In the genomic region with DNA sequence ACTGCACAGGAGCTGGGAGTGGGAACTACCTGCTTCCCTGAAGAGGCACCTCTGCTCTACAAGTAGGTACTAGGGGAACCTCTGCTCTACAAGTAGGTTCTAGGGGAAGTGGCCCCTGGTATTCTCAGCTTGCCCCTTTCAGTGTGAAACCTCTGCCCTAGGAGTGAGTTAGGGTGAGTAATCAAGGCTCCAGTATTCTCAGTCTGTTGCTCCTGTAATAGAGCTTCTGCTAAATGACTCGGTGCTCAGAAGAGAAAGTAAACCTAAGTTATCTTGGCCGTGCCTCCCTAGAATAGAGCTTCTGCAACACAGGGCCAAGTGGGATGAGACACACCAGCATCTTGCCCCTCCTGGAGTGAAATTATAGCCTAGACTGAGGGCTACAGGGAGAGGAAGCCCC, we compare ENCODE assay signal across 13 cellular contexts. TPM values are rescaled to one million over a fixed set of nuclear protein-coding genes. Genes with fewer than 3 reads are reported as not detected.
DNase-seq lines count a peak whose midpoint lies in the region; ATAC-seq, FAIRE-seq and TF ChIP-seq lines count a peak whose summit lies in the region.
"Had no signal": no experiment of that assay in that cellular context is flagged by ENCODE, and none has a peak within 500 bp of the region (broad histone marks: within the 10 kb centered on the region; RNA-seq: fewer than 3 reads in every experiment).

No MANE protein-coding gene starts in this region.

- TF ChIP-seq EP300 in GM12878 (IDR thresholded peaks at IDR 0.05; ENCODE audit: borderline replicate concordance in 1 of 2, control insufficient read depth in 1 of 2, low read depth in 2 of 2, low read length in 2 of 2) (no peak), stomach (IDR thresholded peaks at IDR 0.05) (no peak)

- peak overlapping the region; percentile 65 for H3K4me2 ChIP-seq in GM12878 (ENCODE audit: control insufficient read depth, insufficient read depth)

- no peak overlapping the region for H3K4me3 ChIP-seq in GM12878
- no peak overlapping the region for H3K4me3 ChIP-seq in stomach

- no peak overlapping the region for H3K4me3 Mint-ChIP-seq in activated CD4-positive, alpha-beta memory T cell treated with anti-CD3 and anti-CD28 coated beads, Interleukin-2, amount 10 ng/mL, durations not matched to agents 7 days and 5 days
- no peak overlapping the region for H3K4me3 Mint-ChIP-seq in activated CD4-positive, alpha-beta memory T cell treated with anti-CD3 and anti-CD28 coated beads for 36 hours
- H3K4me3 Mint-ChIP-seq in stimulated activated memory B cell treated with anti-CD40 and anti-IgM and Interleukin-4, amounts not matched to agents 10 μg/mL and 1 μg/mL and 100 μg/mL, for 72 hours = peak overlapping the region; percentile 26

- no peaks in the 10 kb centered on the region for H3K36me3 Mint-ChIP-seq in activated CD4-positive, alpha-beta memory T cell treated with anti-CD3 and anti-CD28 coated beads, Interleukin-2, amount 10 ng/mL, durations not matched to agents 7 days and 5 days (ENCODE audit: low read depth)
- peaks cover 4% of the 10 kb centered on the region for H3K36me3 Mint-ChIP-seq in activated CD4-positive, alpha-beta memory T cell treated with anti-CD3 and anti-CD28 coated beads for 36 hours
- H3K36me3 Mint-ChIP-seq in stimulated activated memory B cell treated with anti-CD40 and anti-IgM and Interleukin-4, amounts not matched to agents 10 μg/mL and 1 μg/mL and 100 μg/mL, for 72 hours = peaks cover 14% of the 10 kb centered on the region

- POLR2A ChIA-PET in activated CD4-positive, alpha-beta memory T cell treated with anti-CD3 and anti-CD28 coated beads, Interleukin-2, amount 10 ng/mL, durations not matched to agents 7 days and 5 days (lab: Charles Lee) = interaction anchor here (1.1 kb wide), 1 partner anchor 9 kb away, joined by 3 read pairs; no protein-coding TSS in a partner anchor
- POLR2A ChIA-PET in activated CD4-positive, alpha-beta memory T cell treated with anti-CD3 and anti-CD28 coated beads for 36 hours (lab: Charles Lee) = no interaction called here
- POLR2A ChIA-PET in GM12878 (lab: Charles Lee) = interaction anchor here (1.1 to 8.5 kb wide), 6 partner anchors 13 to 34 kb away, joined by 3 to 174 read pairs (median 6); partner anchors contain the start of genes DEPP1 and RASSF4

- TF ChIP-seq RAD21 in GM12878 (IDR thresholded peaks at IDR 0.05; ENCODE audit: insufficient read depth, low read depth, low read length) = no peak

- H3K27me3 Mint-ChIP-seq in activated CD4-positive, alpha-beta memory T cell treated with anti-CD3 and anti-CD28 coated beads, Interleukin-2, amount 10 ng/mL, durations not matched to agents 7 days and 5 days = peaks cover 21% of the 10 kb centered on the region
- H3K27me3 Mint-ChIP-seq in activated CD4-positive, alpha-beta memory T cell treated with anti-CD3 and anti-CD28 coated beads for 36 hours = peaks cover 9% of the 10 kb centered on the region
- no peaks in the 10 kb centered on the region for H3K27me3 Mint-ChIP-seq in stimulated activated memory B cell treated with anti-CD40 and anti-IgM and Interleukin-4, amounts not matched to agents 10 μg/mL and 1 μg/mL and 100 μg/mL, for 72 hours

- RAD21 ChIA-PET in GM12878 (lab: Charles Lee; ENCODE audit: unreplicated experiment) = interaction anchor here (0.9 to 7.5 kb wide), 9 partner anchors 12 to 34 kb away, joined by 3 to 60 read pairs (median 16); partner anchors contain the start of gene RASSF4

- peaks cover 9% of the 10 kb centered on the region for H3K9me3 Mint-ChIP-seq in activated CD4-positive, alpha-beta memory T cell treated with anti-CD3 and anti-CD28 coated beads, Interleukin-2, amount 10 ng/mL, durations not matched to agents 7 days and 5 days
- H3K9me3 Mint-ChIP-seq in activated CD4-positive, alpha-beta memory T cell treated with anti-CD3 and anti-CD28 coated beads for 36 hours = peaks cover 19% of the 10 kb centered on the region
- H3K9me3 Mint-ChIP-seq in stimulated activated memory B cell treated with anti-CD40 and anti-IgM and Interleukin-4, amounts not matched to agents 10 μg/mL and 1 μg/mL and 100 μg/mL, for 72 hours = peaks cover 14% of the 10 kb centered on the region

- BruUV-seq in GM12878 (replicated peaks; lab: Mats Ljungman, UMichigan) = no TSS peak

- CTCF ChIA-PET in activated CD4-positive, alpha-beta memory T cell treated with anti-CD3 and anti-CD28 coated beads, Interleukin-2, amount 10 ng/mL, durations not matched to agents 7 days and 5 days (lab: Charles Lee) = interaction anchor here (1.6 kb wide), 1 partner anchor 13 kb away, joined by 5 read pairs; no protein-coding TSS in a partner anchor
- CTCF ChIA-PET in activated CD4-positive, alpha-beta memory T cell treated with anti-CD3 and anti-CD28 coated beads for 36 hours (lab: Charles Lee) = interaction anchor here (0.7 to 2.8 kb wide), 2 partner anchors 14 to 174 kb away, joined by 3 to 12 read pairs; no protein-coding TSS in a partner anchor
- CTCF ChIA-PET in GM12878 (lab: Yijun Ruan, JAX) = interaction anchor here (0.7 to 6.8 kb wide), 11 partner anchors 8 to 55 kb away, joined by 3 to 80 read pairs (median 5); partner anchors contain the start of genes DEPP1 and RASSF4

- H3K9me3 ChIP-seq in GM12878 (replicated peaks; ENCODE audit: control insufficient read depth, insufficient read depth, low read length) (peaks cover 13% of the 10 kb centered on the region), stomach (peaks cover 0 to 10% (median 0%) of the 10 kb centered on the region in 4 donors)

- peaks cover 51% of the 10 kb centered on the region for H3K4me1 ChIP-seq in GM12878 (ENCODE audit: control insufficient read depth, insufficient read depth, low read length)
- peaks cover 10 to 16% (median 13%) of the 10 kb centered on the region in 4 donors for H3K4me1 ChIP-seq in stomach
- H3K4me1 ChIP-seq: parathyroid adenoma had no signal

- intact Hi-C loops in activated CD4-positive, alpha-beta memory T cell treated with anti-CD3 and anti-CD28 coated beads for 36 hours (cut with micrococcal nuclease) = no loop called here
- intact Hi-C loops in GM12878 (cut with micrococcal nuclease; ENCODE audit: unreplicated experiment) (loop anchor here (2.0 kb wide), 1 partner anchor 21 kb away; no protein-coding TSS in a partner anchor), stomach (cut with DNase I; ENCODE audit: low total_unique reads) (no loop called here)

- H3K36me3 ChIP-seq in GM12878 (ENCODE audit: control insufficient read depth in 2 of 2, insufficient read depth in 2 of 2, low read length in 1 of 2) (no peaks in the 10 kb centered on the region), stomach (no peaks in the 10 kb centered on the region)

- TF ChIP-seq POLR2A in GM12878 (IDR thresholded peaks at IDR 0.05; ENCODE audit: low read depth, low read length) (no peak), stomach (IDR thresholded peaks at IDR 0.05) (no peak)

- SMC1A ChIA-PET in GM12878 (lab: Charles Lee; ENCODE audit: uncharacterized antibody, unreplicated experiment) = interaction anchor here (0.8 to 8.4 kb wide), 7 partner anchors 8 to 33 kb away, joined by 5 to 147 read pairs (median 15); partner anchors contain the start of genes DEPP1 and RASSF4

- FAIRE-seq in GM12878 (lab: Jason Lieb, UNC) = peak; percentile 74

- H2AFZ ChIP-seq in GM12878 (ENCODE audit: control insufficient read depth, low read depth, low read length) = peak overlapping the region; percentile 1; the same call in 1 of the 2 replicates
- H2AFZ ChIP-seq: parathyroid adenoma had no signal

- no peaks in the 10 kb centered on the region for H4K20me1 ChIP-seq in GM12878 (ENCODE audit: control insufficient read depth, insufficient read depth)

- 0% methylated on average over 2 of the region's 2 CpGs for WGBS in GM12878 (ENCODE audit: insufficient coverage, insufficient replicate concordance, low lambda C conversion rate, missing lambda C conversion rate)
- 35 to 48% (median 44%) methylated on average over 2 of the region's 2 CpGs for WGBS in stomach, 5 donors

- peak; percentile 1 for DNase-seq in activated CD4-positive, alpha-beta memory T cell treated with anti-CD3 and anti-CD28 coated beads, Interleukin-2, amount 10 ng/mL, durations not matched to agents 7 days and 5 days
- no peak for DNase-seq in activated CD4-positive, alpha-beta memory T cell treated with anti-CD3 and anti-CD28 coated beads for 36 hours
- DNase-seq in GM12878 (ENCODE audit: low read depth, low spot score) (no peak), pons (ENCODE audit: low spot score) (no peak), stomach (no peak)
- no peak for DNase-seq in activated naive CD4-positive, alpha-beta T cell treated with anti-CD3 and anti-CD28 coated beads, Interleukin-2, amount 50 U/mL, for 16 hours
- DNase-seq: amygdala, NCI-H1105 treated with DMSO at 0.1 percent for 48 hours, T-helper 9 cell had no signal

- H3K27ac ChIP-seq in GM12878 (ENCODE audit: control insufficient read depth, insufficient read depth) (peak overlapping the region; percentile 60), stomach (no peak overlapping the region)
- H3K27ac ChIP-seq: parathyroid adenoma had no signal

- ATAC-seq in HG03097 (IDR thresholded peaks at IDR 0.05; ENCODE audit: low FRiP score, unreplicated experiment) (peak; percentile 53), GM12878 (peak; percentile 71)
- peak; percentile 69 for ATAC-seq in stimulated activated memory B cell treated with anti-CD40 and anti-IgM and Interleukin-4, amounts not matched to agents 10 μg/mL and 1 μg/mL and 100 μg/mL, for 72 hours

- H3K9ac ChIP-seq in GM12878 (ENCODE audit: control insufficient read depth, insufficient read depth, low read length) = no peak overlapping the region
- H3K9ac ChIP-seq: parathyroid adenoma had no signal

- no peak overlapping the region for H3K27ac Mint-ChIP-seq in activated CD4-positive, alpha-beta memory T cell treated with anti-CD3 and anti-CD28 coated beads, Interleukin-2, amount 10 ng/mL, durations not matched to agents 7 days and 5 days
- H3K27ac Mint-ChIP-seq in activated CD4-positive, alpha-beta memory T cell treated with anti-CD3 and anti-CD28 coated beads for 36 hours = no peak overlapping the region
- H3K27ac Mint-ChIP-seq in stimulated activated memory B cell treated with anti-CD40 and anti-IgM and Interleukin-4, amounts not matched to agents 10 μg/mL and 1 μg/mL and 100 μg/mL, for 72 hours = peak overlapping the region; percentile 31

- H3K27me3 ChIP-seq in GM12878 (replicated peaks in 1 of 2; ENCODE audit: control insufficient read depth in 2 of 2, insufficient read depth in 2 of 2, low read length in 1 of 2) (no peaks in the 10 kb centered on the region), stomach (no peaks in the 10 kb centered on the region)

- in situ Hi-C loops in GM12878 (cut with MboI) = no loop called here

- no peaks in the 10 kb centered on the region for H3K79me2 ChIP-seq in GM12878 (ENCODE audit: control insufficient read depth, insufficient read depth, low read length)
- H3K79me2 ChIP-seq: parathyroid adenoma had no signal

- no peaks in the 10 kb centered on the region for H3K4me1 Mint-ChIP-seq in activated CD4-positive, alpha-beta memory T cell treated with anti-CD3 and anti-CD28 coated beads, Interleukin-2, amount 10 ng/mL, durations not matched to agents 7 days and 5 days
- no peaks in the 10 kb centered on the region for H3K4me1 Mint-ChIP-seq in activated CD4-positive, alpha-beta memory T cell treated with anti-CD3 and anti-CD28 coated beads for 36 hours (ENCODE audit: low read depth)
- H3K4me1 Mint-ChIP-seq in stimulated activated memory B cell treated with anti-CD40 and anti-IgM and Interleukin-4, amounts not matched to agents 10 μg/mL and 1 μg/mL and 100 μg/mL, for 72 hours = peaks cover 48% of the 10 kb centered on the region

- TF ChIP-seq CTCF in GM12878 (IDR thresholded peaks at IDR 0.05 in 2 of 3, conservative IDR thresholded peaks at IDR 0.05 in 1 of 3; ENCODE audit: control insufficient read depth in 2 of 3, extremely low read depth in 1 of 3, insufficient read depth in 1 of 3, low read depth in 3 of 3, low read length in 3 of 3) (no peak), stomach (IDR thresholded peaks at IDR 0.05) (no peak)

RNA-seq across cellular contexts. Expression of gene RASSF4, which starts 13.4 kb away (rescaled TPM):
- 1 to 10 TPM in 1 of 2 experiments, under 1 TPM in 1; 0.50 to 1.2 TPM for total RNA-seq in activated CD4-positive, alpha-beta memory T cell treated with anti-CD3 and anti-CD28 coated beads, Interleukin-2, amount 10 ng/mL, durations not matched to agents 7 days and 5 days
- total RNA-seq in activated CD4-positive, alpha-beta memory T cell treated with anti-CD3 and anti-CD28 coated beads for 36 hours = 1 to 10 TPM in 1 of 2 experiments, under 1 TPM in 1; 0.77 to 1.1 TPM
- 175 and 194 TPM in 2 replicates for total RNA-seq in GM12878 (2013; cell fraction: nucleolus; rRNA removed)
- total RNA-seq in GM12878 (2014; rRNA removed) (15.6 and 16.5 TPM in 2 replicates), GM12878 (2014; rRNA removed; fragmentation: Illumina TruSeq; extraction: Trizol) (10.9 and 11.9 TPM in 2 replicates), GM12878 (2021) (20.0 and 21.1 TPM in 2 replicates), stomach (10 to 100 TPM in 4 of 5 donors, 1 to 10 TPM in 1; 7.8 to 74.5 (median 22.7) TPM)
- polyA plus RNA-seq in GM12878 (2011; ENCODE audit: low read depth) = 9.8 TPM
- polyA plus RNA-seq in GM12878 (2011; rRNA removed) (50.8 and 71.1 TPM in 2 replicates), GM12878 (2014; fragmentation: Illumina TruSeq; extraction: Trizol) (6.3 and 10.7 TPM in 2 replicates), GM12878 (2014; fragmentation: Nextera tagmentation; extraction: Ambion mirVana) (1 to 10 TPM; 3.7 to 4.0 TPM), GM12878 (2014; rRNA removed) (17.1 and 19.4 TPM in 2 replicates), GM12878 (2016; fragmentation: Nextera tagmentation; extraction: Ambion mirVana) (10 to 100 TPM; 17.1 to 19.1 TPM), stomach (10 to 100 TPM in 2 of 3 donors, 1 to 10 TPM in 1; 7.8 to 13.7 (median 10.4) TPM)
- 55.8 and 83.7 TPM in 2 replicates for polyA plus RNA-seq in GM12878 (2011; cell fraction: cytosol; rRNA removed)
- 307 and 389 TPM in 2 replicates for polyA plus RNA-seq in GM12878 (2011; cell fraction: nucleus; rRNA removed)
- 16.9 and 18.3 TPM in 2 replicates for polyA plus RNA-seq in GM12878 (2012)
- polyA minus RNA-seq in GM12878 (2011; rRNA and poly(A)+ RNA removed) = 45.6 and 75.7 TPM in 2 replicates
- 17.1 and 19.4 TPM in 2 replicates for polyA minus RNA-seq in GM12878 (2011; cell fraction: cytosol; rRNA and poly(A)+ RNA removed)
- 66.4 and 98.8 TPM in 2 replicates for polyA minus RNA-seq in GM12878 (2011; cell fraction: nucleus; rRNA and poly(A)+ RNA removed)

RNA-seq across cellular contexts. Expression of gene DEPP1, which starts 32.4 kb away (rescaled TPM):
- total RNA-seq in activated CD4-positive, alpha-beta memory T cell treated with anti-CD3 and anti-CD28 coated beads, Interleukin-2, amount 10 ng/mL, durations not matched to agents 7 days and 5 days = 1 to 10 TPM; 1.2 to 1.9 TPM
- total RNA-seq in activated CD4-positive, alpha-beta memory T cell treated with anti-CD3 and anti-CD28 coated beads for 36 hours = under 1 TPM; 0.34 to 0.40 TPM
- 23.8 and 31.1 TPM in 2 replicates for total RNA-seq in GM12878 (2013; cell fraction: nucleolus; rRNA removed)
- total RNA-seq in GM12878 (2014; rRNA removed) (7.8 and 8.4 TPM in 2 replicates), GM12878 (2014; rRNA removed; fragmentation: Illumina TruSeq; extraction: Trizol) (5.6 and 5.7 TPM in 2 replicates), GM12878 (2021) (8.6 and 8.9 TPM in 2 replicates), stomach (10 to 100 TPM in 4 of 5 donors, 1 to 10 TPM in 1; 9.8 to 72.9 (median 29.0) TPM)
- polyA plus RNA-seq in GM12878 (2011; ENCODE audit: low read depth) = 1.2 TPM
- polyA plus RNA-seq in GM12878 (2011; rRNA removed) (2.4 and 4.5 TPM in 2 replicates), GM12878 (2014; fragmentation: Illumina TruSeq; extraction: Trizol) (3.8 and 6.1 TPM in 2 replicates), GM12878 (2014; fragmentation: Nextera tagmentation; extraction: Ambion mirVana) (1 to 10 TPM; 1.7 to 1.8 TPM), GM12878 (2014; rRNA removed) (8.5 TPM in 2 replicates), GM12878 (2016; fragmentation: Nextera tagmentation; extraction: Ambion mirVana) (10 to 100 TPM; 11.0 to 12.1 TPM), stomach (10 to 100 TPM; 24.4 to 65.1 (median 42.0) TPM)
- polyA plus RNA-seq in GM12878 (2011; cell fraction: cytosol; rRNA removed) = 5.2 and 6.2 TPM in 2 replicates
- 3.0 and 3.7 TPM in 2 replicates for polyA plus RNA-seq in GM12878 (2011; cell fraction: nucleus; rRNA removed)
- 2.1 and 4.4 TPM in 2 replicates for polyA plus RNA-seq in GM12878 (2012)
- polyA minus RNA-seq in GM12878 (2011; rRNA and poly(A)+ RNA removed) = 6.1 and 8.3 TPM in 2 replicates
- polyA minus RNA-seq in GM12878 (2011; cell fraction: cytosol; rRNA and poly(A)+ RNA removed) = 2.6 and 3.1 TPM in 2 replicates
- 8.7 and 10.1 TPM in 2 replicates for polyA minus RNA-seq in GM12878 (2011; cell fraction: nucleus; rRNA and poly(A)+ RNA removed)

RNA-seq across cellular contexts. Expression of gene TMEM72, which starts 35.1 kb away (rescaled TPM):
- not detected for total RNA-seq in activated CD4-positive, alpha-beta memory T cell treated with anti-CD3 and anti-CD28 coated beads, Interleukin-2, amount 10 ng/mL, durations not matched to agents 7 days and 5 days
- total RNA-seq in activated CD4-positive, alpha-beta memory T cell treated with anti-CD3 and anti-CD28 coated beads for 36 hours = not detected
- total RNA-seq in GM12878 (2013; cell fraction: nucleolus; rRNA removed) = not detected in 2 replicates
- total RNA-seq in GM12878 (2014; rRNA removed) (not detected in 2 replicates), GM12878 (2014; rRNA removed; fragmentation: Illumina TruSeq; extraction: Trizol) (not detected in 2 replicates), GM12878 (2021) (not detected in 2 replicates), stomach (10 to 100 TPM in 1 of 5 donors, 1 to 10 TPM in 1, not detected in 3; 1.3 to 30.4 TPM)
- not detected for polyA plus RNA-seq in GM12878 (2011; ENCODE audit: low read depth)
- polyA plus RNA-seq in GM12878 (2011; rRNA removed) (0.07 and 0.12 TPM in 2 replicates), GM12878 (2014; fragmentation: Illumina TruSeq; extraction: Trizol) (not detected in 2 replicates), GM12878 (2014; fragmentation: Nextera tagmentation; extraction: Ambion mirVana) (not detected), GM12878 (2014; rRNA removed) (not detected in 2 replicates), GM12878 (2016; fragmentation: Nextera tagmentation; extraction: Ambion mirVana) (not detected), stomach (under 1 TPM in 1 of 3 donors, not detected in 2; 0.13 TPM)
- 0.21 and 0.32 TPM in 2 replicates for polyA plus RNA-seq in GM12878 (2011; cell fraction: cytosol; rRNA removed)
- 0.28 and 0.42 TPM in 2 replicates for polyA plus RNA-seq in GM12878 (2011; cell fraction: nucleus; rRNA removed)
- 0.08 TPM in 1 of 2 replicates, not detected in the other for polyA plus RNA-seq in GM12878 (2012)
- 0.29 and 0.41 TPM in 2 replicates for polyA minus RNA-seq in GM12878 (2011; rRNA and poly(A)+ RNA removed)
- not detected in 2 replicates for polyA minus RNA-seq in GM12878 (2011; cell fraction: cytosol; rRNA and poly(A)+ RNA removed)
- polyA minus RNA-seq in GM12878 (2011; cell fraction: nucleus; rRNA and poly(A)+ RNA removed) = 0.12 TPM in 1 of 2 replicates, not detected in the other
- polyA plus RNA-seq: AG04450 had no signal

RNA-seq across cellular contexts. Expression of gene ZNF22, which starts 54.5 kb away (rescaled TPM):
- total RNA-seq in activated CD4-positive, alpha-beta memory T cell treated with anti-CD3 and anti-CD28 coated beads, Interleukin-2, amount 10 ng/mL, durations not matched to agents 7 days and 5 days = 10 to 100 TPM; 22.9 to 24.7 TPM
- total RNA-seq in activated CD4-positive, alpha-beta memory T cell treated with anti-CD3 and anti-CD28 coated beads for 36 hours = 10 to 100 TPM; 19.3 to 19.9 TPM
- total RNA-seq in GM12878 (2013; cell fraction: nucleolus; rRNA removed) = 15.8 and 16.7 TPM in 2 replicates
- total RNA-seq in GM12878 (2014; rRNA removed) (31.1 and 42.1 TPM in 2 replicates), GM12878 (2014; rRNA removed; fragmentation: Illumina TruSeq; extraction: Trizol) (44.2 and 44.5 TPM in 2 replicates), GM12878 (2021) (31.1 and 34.7 TPM in 2 replicates), stomach (10 to 100 TPM in 3 of 5 donors, 1 to 10 TPM in 1, under 1 TPM in 1; 0.58 to 39.8 (median 13.4) TPM)
- polyA plus RNA-seq in GM12878 (2011; ENCODE audit: low read depth) = 20.2 TPM
- polyA plus RNA-seq in GM12878 (2011; rRNA removed) (33.1 and 49.3 TPM in 2 replicates), GM12878 (2014; fragmentation: Illumina TruSeq; extraction: Trizol) (43.4 and 59.1 TPM in 2 replicates), GM12878 (2014; fragmentation: Nextera tagmentation; extraction: Ambion mirVana) (10 to 100 TPM; 47.4 to 74.4 TPM), GM12878 (2014; rRNA removed) (26.7 and 32.3 TPM in 2 replicates), GM12878 (2016; fragmentation: Nextera tagmentation; extraction: Ambion mirVana) (10 to 100 TPM; 47.2 to 48.4 TPM), stomach (10 to 100 TPM; 12.1 to 23.5 (median 20.2) TPM)
- 10.8 and 12.9 TPM in 2 replicates for polyA plus RNA-seq in GM12878 (2011; cell fraction: cytosol; rRNA removed)
- polyA plus RNA-seq in GM12878 (2011; cell fraction: nucleus; rRNA removed) = 11.1 and 11.3 TPM in 2 replicates
- 21.5 and 21.7 TPM in 2 replicates for polyA plus RNA-seq in GM12878 (2012)
- polyA minus RNA-seq in GM12878 (2011; rRNA and poly(A)+ RNA removed) = 8.3 and 8.7 TPM in 2 replicates
- polyA minus RNA-seq in GM12878 (2011; cell fraction: cytosol; rRNA and poly(A)+ RNA removed) = 4.4 and 5.1 TPM in 2 replicates
- 5.2 and 6.5 TPM in 2 replicates for polyA minus RNA-seq in GM12878 (2011; cell fraction: nucleus; rRNA and poly(A)+ RNA removed)
